ENCODE assay signal across 8 cellular contexts in genomic region chr6:24774696-24775519, GRCh38. TPM values are rescaled to one million over a fixed set of nuclear protein-coding genes. Genes with fewer than 3 reads are reported as not detected.
DNase-seq lines count a peak whose midpoint lies in the region; ATAC-seq and TF ChIP-seq lines count a peak whose summit lies in the region.

TSS of gene GMNN (plus strand) at chr6:24774937. CDS start at chr6:24777247, 2,310 bp downstream.

- H3K9me3 Mint-ChIP-seq in CD4-positive, CD25-positive, alpha-beta regulatory T cell = no peaks in the 10 kb centered on the region
- H3K9me3 Mint-ChIP-seq in dendritic cell treated with granulocyte-macrophage colony-stimulating factor and Interleukin-4, amounts not matched to agents 40 ng/mL and 50 ng/mL, for 4 days = no peaks in the 10 kb centered on the region

- DNase-seq in CD4-positive, CD25-positive, alpha-beta regulatory T cell = peak; percentile 95 to 98 (median 96)
- DNase-seq in NCI-H774 (lab: John Stamatoyannopoulos, UW) (peak; percentile 94), left lung (peak; percentile 99 to 100)
- DNase-seq in activated CD4-positive, alpha-beta T cell treated with anti-CD3 and anti-CD28 coated beads, Interleukin-2, amount 50 U/mL, for 4 hours = peak; percentile 97
- DNase-seq in stimulated activated CD4-positive, alpha-beta T cell treated with anti-CD3 and anti-CD28 coated beads, Interleukin-2, amount 100 ng/mL, for 4 hours (ENCODE audit: low read depth) = peak; percentile 97

- peaks cover 11 to 35% (median 21%) of the 10 kb centered on the region in 4 donors for H3K4me1 Mint-ChIP-seq in CD4-positive, CD25-positive, alpha-beta regulatory T cell
- peaks cover 26% of the 10 kb centered on the region for H3K4me1 Mint-ChIP-seq in dendritic cell treated with granulocyte-macrophage colony-stimulating factor and Interleukin-4, amounts not matched to agents 40 ng/mL and 50 ng/mL, for 4 days (ENCODE audit: low read depth)

- peak within 1 kb of the TSS; percentile 97 for H3K27ac ChIP-seq in CD4-positive, CD25-positive, alpha-beta regulatory T cell (ENCODE audit: insufficient read depth, low read length, poor library complexity, severe bottlenecking)
- peak within 1 kb of the TSS; percentile 90 to 94 for H3K27ac ChIP-seq in left lung

- H3K36me3 Mint-ChIP-seq in CD4-positive, CD25-positive, alpha-beta regulatory T cell = no peaks in the 10 kb centered on the region
- H3K36me3 Mint-ChIP-seq in dendritic cell treated with granulocyte-macrophage colony-stimulating factor and Interleukin-4, amounts not matched to agents 40 ng/mL and 50 ng/mL, for 4 days (ENCODE audit: low read depth) = peaks cover 9% of the 10 kb centered on the region

- H3K4me1 ChIP-seq in CD4-positive, CD25-positive, alpha-beta regulatory T cell (ENCODE audit: control insufficient read depth, insufficient read depth, low read length, poor library complexity, severe bottlenecking) = peaks cover 25% of the 10 kb centered on the region
- peaks cover 13 to 35% of the 10 kb centered on the region in 2 donors for H3K4me1 ChIP-seq in left lung

- H3K27ac Mint-ChIP-seq in CD4-positive, CD25-positive, alpha-beta regulatory T cell = peak within 1 kb of the TSS; percentile 92 to 98 (median 97)
- peak within 1 kb of the TSS; percentile 95 for H3K27ac Mint-ChIP-seq in dendritic cell treated with granulocyte-macrophage colony-stimulating factor and Interleukin-4, amounts not matched to agents 40 ng/mL and 50 ng/mL, for 4 days

- peak within 1 kb of the TSS; percentile 89 for H3K4me3 ChIP-seq in CD4-positive, CD25-positive, alpha-beta regulatory T cell (ENCODE audit: low read depth, low read length)
- peak within 1 kb of the TSS; percentile 86 to 98 for H3K4me3 ChIP-seq in left lung

- H3K4me3 Mint-ChIP-seq in CD4-positive, CD25-positive, alpha-beta regulatory T cell = peak within 1 kb of the TSS; percentile 99 to 100 (median 99)
- H3K4me3 Mint-ChIP-seq in dendritic cell treated with granulocyte-macrophage colony-stimulating factor and Interleukin-4, amounts not matched to agents 40 ng/mL and 50 ng/mL, for 4 days = peak within 1 kb of the TSS; percentile 99

- intact Hi-C loops in dendritic cell treated with granulocyte-macrophage colony-stimulating factor and Interleukin-4, amounts not matched to agents 40 ng/mL and 50 ng/mL, for 4 days (cut with micrococcal nuclease) = loop anchor here (2.0 to 10.0 kb wide), 3 partner anchors 54 to 300 kb away; no protein-coding TSS in a partner anchor
- intact Hi-C loops in left lung (cut with DNase I) = no loop called here

- H3K9me3 ChIP-seq in CD4-positive, CD25-positive, alpha-beta regulatory T cell (ENCODE audit: control insufficient read depth in 2 of 2, low read length in 2 of 2) = no peaks in the 10 kb centered on the region
- no peaks in the 10 kb centered on the region for H3K9me3 ChIP-seq in left lung

- H3K27me3 Mint-ChIP-seq in CD4-positive, CD25-positive, alpha-beta regulatory T cell = peaks cover 4% of the 10 kb centered on the region
- H3K27me3 Mint-ChIP-seq in dendritic cell treated with granulocyte-macrophage colony-stimulating factor and Interleukin-4, amounts not matched to agents 40 ng/mL and 50 ng/mL, for 4 days = no peaks in the 10 kb centered on the region

- no peaks in the 10 kb centered on the region for H3K36me3 ChIP-seq in CD4-positive, CD25-positive, alpha-beta regulatory T cell (ENCODE audit: control insufficient read depth, insufficient read depth, low read length)
- no peaks in the 10 kb centered on the region for H3K36me3 ChIP-seq in left lung

- ATAC-seq in CD4-positive, CD25-positive, alpha-beta regulatory T cell (ENCODE audit: low read depth in 2 of 2) = peak; percentile 93 to 94
- ATAC-seq in GM19438 (IDR thresholded peaks at IDR 0.05; ENCODE audit: low read depth, unreplicated experiment) = peak; percentile 87
- peak; percentile 89 for ATAC-seq in HG03571 (IDR thresholded peaks at IDR 0.05; ENCODE audit: unreplicated experiment)
- peak; percentile 98 for ATAC-seq in left lung

- TF ChIP-seq CTCF in left lung (IDR thresholded peaks at IDR 0.05) = no peak

- H3K27me3 ChIP-seq in CD4-positive, CD25-positive, alpha-beta regulatory T cell (ENCODE audit: control insufficient read depth, insufficient read depth, low read length) = no peaks in the 10 kb centered on the region
- H3K27me3 ChIP-seq in left lung = no peaks in the 10 kb centered on the region

RNA-seq across cellular contexts. Expression of gene GMNN, which starts in this region (rescaled TPM):
- total RNA-seq in CD4-positive, CD25-positive, alpha-beta regulatory T cell = 28.3 TPM
- 10 to 100 TPM in 3 of 4 donors, 1 to 10 TPM in 1; 9.1 to 13.6 (median 11.4) TPM for polyA plus RNA-seq in CD4-positive, CD25-positive, alpha-beta regulatory T cell
- total RNA-seq in left lung = 10 to 100 TPM; 19.6 to 25.0 TPM

Comparison
In these comparisons a context has a peak if more than half of its experiments do, and no peak if none do; other contexts are left out.
1. Peak in every context shown above with its lines: DNase-seq, ATAC-seq, H3K4me3 ChIP-seq and H3K27ac ChIP-seq.